ENCODE assay signal across 22 cellular contexts in genomic region chr2:176176233-176176632, GRCh38. TPM values are rescaled to one million over a fixed set of nuclear protein-coding genes. Genes with fewer than 3 reads are reported as not detected.
A peak's percentile ranks its signal among the peaks of the same experiment; 100 is the strongest.
DNase-seq lines count a peak whose midpoint lies in the region; FAIRE-seq and TF ChIP-seq lines count a peak whose summit lies in the region.
"Had no signal": no experiment of that assay in that cellular context is flagged by ENCODE, and none has a peak within 500 bp of the region (broad histone marks: within the 10 kb centered on the region; RNA-seq: fewer than 3 reads in every experiment).

No MANE protein-coding gene starts in this region.

- BruUV-seq in OCI-LY7 (replicated peaks; lab: Mats Ljungman, UMichigan): no TSS peak

- intact Hi-C loops in uterus (cut with DNase I; ENCODE audit: low total_unique reads) (no loop called here), OCI-LY7 (cut with micrococcal nuclease; ENCODE audit: unreplicated experiment) (no loop called here)

- TF ChIP-seq CTCF in uterus (IDR thresholded peaks at IDR 0.05) (no peak), OCI-LY7 (conservative IDR thresholded peaks at IDR 0.05; ENCODE audit: low read length) (no peak)

- TF ChIP-seq POLR2A in uterus (IDR thresholded peaks at IDR 0.05): no peak

- H3K4me1 ChIP-seq in uterus (no peaks in the 10 kb centered on the region), OCI-LY7 (ENCODE audit: insufficient read depth, low read length, poor library complexity, severe bottlenecking) (no peaks in the 10 kb centered on the region)
- H3K4me1 ChIP-seq: BLaER1 had no signal

- POLR2A ChIA-PET in OCI-LY7 (lab: Charles Lee): no interaction called here

- FAIRE-seq in GM19239 (lab: Jason Lieb, UNC): no peak
- FAIRE-seq: D721Med had no signal

- H3K4me2 ChIP-seq in OCI-LY7 (ENCODE audit: low read length): no peak overlapping the region
- H3K4me2 ChIP-seq: BLaER1 had no signal

- CTCF ChIA-PET in OCI-LY7 (lab: Charles Lee; ENCODE audit: unreplicated experiment): no interaction called here

- H3K4me3 ChIP-seq in uterus (no peak overlapping the region), OCI-LY7 (ENCODE audit: low read depth, low read length, poor library complexity, severe bottlenecking) (no peak overlapping the region)
- H3K4me3 ChIP-seq: BLaER1, MG63 had no signal

- H3K36me3 ChIP-seq in uterus (no peaks in the 10 kb centered on the region), OCI-LY7 (ENCODE audit: insufficient read depth, low read length) (no peaks in the 10 kb centered on the region)
- H3K36me3 ChIP-seq: BLaER1, MG63 had no signal

- no peaks in the 10 kb centered on the region for H3K79me2 ChIP-seq in OCI-LY7 (ENCODE audit: insufficient read depth, low read depth, low read length)

- H3K9me3 ChIP-seq in uterus: no peaks in the 10 kb centered on the region
- no peaks in the 10 kb centered on the region for H3K9me3 ChIP-seq in OCI-LY7 (ENCODE audit: low read length)
- H3K9me3 ChIP-seq: MG63 had no signal

- peak overlapping the region; percentile 75 to 83 for H3K27ac ChIP-seq in uterus
- H3K27ac ChIP-seq in OCI-LY7 (ENCODE audit: low read depth, low read length, poor library complexity, severe bottlenecking): no peak overlapping the region
- H3K27ac ChIP-seq: BLaER1, RWPE1 had no signal

- no peaks in the 10 kb centered on the region for H3K27me3 ChIP-seq in uterus
- H3K27me3 ChIP-seq: MG63 had no signal

- H2AFZ ChIP-seq in OCI-LY7 (ENCODE audit: low read length): no peak overlapping the region

- no peaks in the 10 kb centered on the region for H4K20me1 ChIP-seq in OCI-LY7 (ENCODE audit: insufficient read depth, low read length)
- H4K20me1 ChIP-seq: BLaER1 had no signal

- H3K9me2 ChIP-seq in OCI-LY7 (ENCODE audit: insufficient read depth, low read length): no peaks in the 10 kb centered on the region

- peak; percentile 48 for DNase-seq in NCI-H510A treated with DMSO at 0.1 percent for 48 hours (lab: John Stamatoyannopoulos, UW)
- DNase-seq in NCI-H510A (lab: John Stamatoyannopoulos, UW): no peak
- peak; percentile 28 for DNase-seq in NCI-H69 (lab: John Stamatoyannopoulos, UW)
- DNase-seq in left kidney (ENCODE audit: low read depth, low spot score): peak; percentile 70
- DNase-seq in uterus: no peak
- DNase-seq in OCI-LY7 (ENCODE audit: low spot score): no peak
- no peak for DNase-seq in HK-2 (ENCODE audit: unreplicated experiment)
- no peak for DNase-seq in GM19239 (ENCODE audit: insufficient read length, low spot score)
- DNase-seq: CD8-positive, alpha-beta memory T cell; IMR-90; Karpas-422; MG63; NCI-H1092 treated with DMSO at 0.1 percent for 48 hours; NCI-H187 treated with DMSO at 0.1 percent for 48 hours; PC-3 had no signal

RNA-seq across cellular contexts. Expression of gene HOXD1, which starts 12.2 kb away (rescaled TPM):
- 1 to 10 TPM in 1 of 4 donors, under 1 TPM in 2, not detected in 1; 0.21 to 2.9 (median 0.52) TPM for total RNA-seq in uterus
- total RNA-seq in OCI-LY7 (2014; rRNA removed; shearing (Covaris generic)): not detected in 2 replicates
- not detected in 2 replicates for total RNA-seq in OCI-LY7 (2022)
- total RNA-seq: A172; CD8-positive, alpha-beta memory T cell; H7; HT1080; IMR-90; NCI-H460; PC-3 had no signal

RNA-seq across cellular contexts. Expression of gene HOXD3, which starts 19.1 kb away (rescaled TPM):
- total RNA-seq in uterus (10 to 100 TPM; 14.7 to 61.2 (median 22.7) TPM), OCI-LY7 (2022) (not detected in 2 replicates)
- total RNA-seq in OCI-LY7 (2014; rRNA removed; shearing (Covaris generic)): not detected in 2 replicates
- total RNA-seq: CD8-positive, alpha-beta memory T cell; H7; HT1080; IMR-90; NCI-H460 had no signal

RNA-seq across cellular contexts. Expression of gene HOXD4, which starts 24.9 kb away (rescaled TPM):
- 10 to 100 TPM in 2 of 4 donors, 1 to 10 TPM in 2; 6.8 to 41.6 (median 13.0) TPM for total RNA-seq in uterus
- total RNA-seq in OCI-LY7 (2014; rRNA removed; shearing (Covaris generic)): not detected in 2 replicates
- not detected in 2 replicates for total RNA-seq in OCI-LY7 (2022)
- total RNA-seq: CD8-positive, alpha-beta memory T cell; H7; HT1080; IMR-90; NCI-H460 had no signal

RNA-seq across cellular contexts. Expression of gene HOXD8, which starts 46.7 kb away (rescaled TPM):
- total RNA-seq in uterus (10 to 100 TPM; 25.8 to 75.6 (median 48.0) TPM), OCI-LY7 (2022) (not detected in 2 replicates)
- not detected in 2 replicates for total RNA-seq in OCI-LY7 (2014; rRNA removed; shearing (Covaris generic))
- total RNA-seq: CD8-positive, alpha-beta memory T cell; H7; IMR-90 had no signal

RNA-seq across cellular contexts. Expression of gene HOXD9, which starts 53.7 kb away (rescaled TPM):
- total RNA-seq in uterus (10 to 100 TPM in 3 of 4 donors, 1 to 10 TPM in 1; 3.8 to 78.1 (median 46.4) TPM), OCI-LY7 (2022) (not detected in 2 replicates)
- not detected in 2 replicates for total RNA-seq in OCI-LY7 (2014; rRNA removed; shearing (Covaris generic))
- total RNA-seq: CD8-positive, alpha-beta memory T cell; IMR-90; NCI-H460; PC-3 had no signal

Comparison
In these comparisons a context has a peak if more than half of its experiments do, and no peak if none do; other contexts are left out.
1. DNase-seq: peak in NCI-H510A treated with DMSO at 0.1 percent for 48 hours (single experiment), NCI-H69 (single experiment) and left kidney (single experiment); none in NCI-H510A (single experiment), uterus (0 of 2), OCI-LY7 (single experiment), HK-2 (single experiment) and GM19239 (single experiment).
2. RNA of gene HOXD3, which starts 19.1 kb away (total RNA-seq): 14.7 to 61.2 TPM in uterus; not detected in OCI-LY7; every median in the first group is over 10 times any median in the second.
3. RNA of gene HOXD4, which starts 24.9 kb away (total RNA-seq): 6.8 to 41.6 TPM in uterus; not detected in OCI-LY7; every median in the first group is over 4 times any median in the second.